11 cellular contexts compared by ENCODE assay signal in genomic region chr22:46025973-46026906, GRCh38. TPM values are rescaled to one million over a fixed set of nuclear protein-coding genes. Genes with fewer than 3 reads are reported as not detected.
DNase-seq lines count a peak whose midpoint lies in the region; ATAC-seq and TF ChIP-seq lines count a peak whose summit lies in the region.
"Had no signal": no experiment of that assay in that cellular context is flagged by ENCODE, and none has a peak within 500 bp of the region (broad histone marks: within the 10 kb centered on the region; RNA-seq: fewer than 3 reads in every experiment).

No MANE protein-coding gene starts in this region.

- DNase-seq in activated naive CD4-positive, alpha-beta T cell treated with anti-CD3 and anti-CD28 coated beads, Interleukin-2, amount 10 ng/mL, durations not matched to agents 7 days and 5 days = peak; percentile 20
- DNase-seq in activated naive CD4-positive, alpha-beta T cell treated with anti-CD3 and anti-CD28 coated beads for 36 hours = no peak
- DNase-seq in omental fat pad (ENCODE audit: low spot score) (peak; percentile 20), type B pancreatic cell (ENCODE audit: extremely low spot score, unreplicated experiment) (no peak)
- DNase-seq: KG1, NCI-H524 treated with DMSO at 0.1 percent for 48 hours had no signal

- CTCF ChIA-PET in activated naive CD4-positive, alpha-beta T cell treated with anti-CD3 and anti-CD28 coated beads, Interleukin-2, amount 10 ng/mL, durations not matched to agents 7 days and 5 days (lab: Charles Lee) = interaction anchor here (0.8 to 2.5 kb wide), 5 partner anchors 8 to 20 kb away, joined by 3 to 7 read pairs (median 5); no protein-coding TSS in a partner anchor
- CTCF ChIA-PET in activated naive CD4-positive, alpha-beta T cell treated with anti-CD3 and anti-CD28 coated beads for 36 hours (lab: Charles Lee) = interaction anchor here (1.2 to 1.5 kb wide), 3 partner anchors 10 to 20 kb away, joined by 3 to 7 read pairs (median 3); no protein-coding TSS in a partner anchor

- peaks cover 8% of the 10 kb centered on the region for H3K4me1 Mint-ChIP-seq in activated naive CD4-positive, alpha-beta T cell treated with anti-CD3 and anti-CD28 coated beads, Interleukin-2, amount 10 ng/mL, durations not matched to agents 7 days and 5 days
- peaks cover 6% of the 10 kb centered on the region for H3K4me1 Mint-ChIP-seq in activated naive CD4-positive, alpha-beta T cell treated with anti-CD3 and anti-CD28 coated beads for 36 hours (ENCODE audit: low read depth)
- H3K4me1 Mint-ChIP-seq in type B pancreatic cell (ENCODE audit: unreplicated experiment) = peaks cover 6% of the 10 kb centered on the region

- 80 to 94% methylated on average over 2 to 3 of the region's 17 CpGs for WGBS in gastroesophageal sphincter (ENCODE audit: low coverage in 1 of 2), 2 donors

- peaks cover 87% of the 10 kb centered on the region for H3K27me3 Mint-ChIP-seq in activated naive CD4-positive, alpha-beta T cell treated with anti-CD3 and anti-CD28 coated beads, Interleukin-2, amount 10 ng/mL, durations not matched to agents 7 days and 5 days
- H3K27me3 Mint-ChIP-seq in activated naive CD4-positive, alpha-beta T cell treated with anti-CD3 and anti-CD28 coated beads for 36 hours (ENCODE audit: low read depth) = peaks cover 28% of the 10 kb centered on the region
- H3K27me3 Mint-ChIP-seq in type B pancreatic cell = peaks cover 53% of the 10 kb centered on the region

- H3K36me3 Mint-ChIP-seq in activated naive CD4-positive, alpha-beta T cell treated with anti-CD3 and anti-CD28 coated beads, Interleukin-2, amount 10 ng/mL, durations not matched to agents 7 days and 5 days = no peaks in the 10 kb centered on the region
- H3K36me3 Mint-ChIP-seq in activated naive CD4-positive, alpha-beta T cell treated with anti-CD3 and anti-CD28 coated beads for 36 hours (ENCODE audit: low read depth) = no peaks in the 10 kb centered on the region
- H3K36me3 Mint-ChIP-seq in type B pancreatic cell = no peaks in the 10 kb centered on the region

- intact Hi-C loops in activated naive CD4-positive, alpha-beta T cell treated with anti-CD3 and anti-CD28 coated beads for 36 hours (cut with micrococcal nuclease) = no loop called here

- no peaks in the 10 kb centered on the region for H3K9me3 Mint-ChIP-seq in activated naive CD4-positive, alpha-beta T cell treated with anti-CD3 and anti-CD28 coated beads, Interleukin-2, amount 10 ng/mL, durations not matched to agents 7 days and 5 days
- no peaks in the 10 kb centered on the region for H3K9me3 Mint-ChIP-seq in activated naive CD4-positive, alpha-beta T cell treated with anti-CD3 and anti-CD28 coated beads for 36 hours
- H3K9me3 Mint-ChIP-seq in type B pancreatic cell = no peaks in the 10 kb centered on the region

- H3K36me3 ChIP-seq in gastroesophageal sphincter = no peaks in the 10 kb centered on the region

- no peak for TF ChIP-seq CTCF in gastroesophageal sphincter (IDR thresholded peaks at IDR 0.05)
- no peak for TF ChIP-seq CTCF in omental fat pad (IDR thresholded peaks at IDR 0.05)
- no peak for TF ChIP-seq CTCF in type B pancreatic cell (conservative IDR thresholded peaks at IDR 0.05)

- H3K27ac ChIP-seq in gastroesophageal sphincter = peak overlapping the region in 3 of 4 donors; percentile 74 to 87 (median 81)

- H3K27ac Mint-ChIP-seq in activated naive CD4-positive, alpha-beta T cell treated with anti-CD3 and anti-CD28 coated beads, Interleukin-2, amount 10 ng/mL, durations not matched to agents 7 days and 5 days = no peak overlapping the region
- H3K27ac Mint-ChIP-seq in activated naive CD4-positive, alpha-beta T cell treated with anti-CD3 and anti-CD28 coated beads for 36 hours = no peak overlapping the region
- H3K27ac Mint-ChIP-seq in type B pancreatic cell = peak overlapping the region; percentile 66

- no peaks in the 10 kb centered on the region for H3K9me3 ChIP-seq in gastroesophageal sphincter
- H3K9me3 ChIP-seq: testis had no signal

- no peak for TF ChIP-seq POLR2A in gastroesophageal sphincter (IDR thresholded peaks at IDR 0.05)

- ATAC-seq in gastroesophageal sphincter (no peak), omental fat pad (ENCODE audit: low FRiP score) (no peak), HG03039 (IDR thresholded peaks at IDR 0.05; ENCODE audit: unreplicated experiment) (no peak), GM21825 (IDR thresholded peaks at IDR 0.05; ENCODE audit: unreplicated experiment) (no peak), GM21723 (IDR thresholded peaks at IDR 0.05; ENCODE audit: unreplicated experiment) (no peak)

- peaks cover 0 to 39% (median 10%) of the 10 kb centered on the region in 3 donors for H3K4me1 ChIP-seq in gastroesophageal sphincter

- no peaks in the 10 kb centered on the region for H3K27me3 ChIP-seq in gastroesophageal sphincter
- H3K27me3 ChIP-seq: testis had no signal

- H3K4me3 Mint-ChIP-seq in activated naive CD4-positive, alpha-beta T cell treated with anti-CD3 and anti-CD28 coated beads, Interleukin-2, amount 10 ng/mL, durations not matched to agents 7 days and 5 days = no peak overlapping the region
- H3K4me3 Mint-ChIP-seq in activated naive CD4-positive, alpha-beta T cell treated with anti-CD3 and anti-CD28 coated beads for 36 hours = no peak overlapping the region
- peak overlapping the region; percentile 87 for H3K4me3 Mint-ChIP-seq in type B pancreatic cell

- no peak for TF ChIP-seq EP300 in gastroesophageal sphincter (IDR thresholded peaks at IDR 0.05)

- peak overlapping the region in 1 of 2 donors; percentile 62 for H3K4me3 ChIP-seq in gastroesophageal sphincter

RNA-seq across cellular contexts. Expression of gene WNT7B, which starts 49.3 kb away (rescaled TPM):
- total RNA-seq in activated naive CD4-positive, alpha-beta T cell treated with anti-CD3 and anti-CD28 coated beads for 36 hours = not detected
- total RNA-seq in gastroesophageal sphincter (1 to 10 TPM in 1 of 4 donors, not detected in 3; 1.2 TPM), omental fat pad (under 1 TPM in 2 of 4 donors, not detected in 2; 0.28 to 0.48 TPM), type B pancreatic cell (ENCODE audit: low replicate concordance) (14.8 and 16.4 TPM in 2 replicates)

Comparison
In these comparisons a context has a peak if more than half of its experiments do, and no peak if none do; other contexts are left out.
1. DNase-seq: peak in activated naive CD4-positive, alpha-beta T cell treated with anti-CD3 and anti-CD28 coated beads, Interleukin-2, amount 10 ng/mL, durations not matched to agents 7 days and 5 days (single experiment) and omental fat pad (single experiment); none in activated naive CD4-positive, alpha-beta T cell treated with anti-CD3 and anti-CD28 coated beads for 36 hours (single experiment) and type B pancreatic cell (single experiment).